Comparison of ENCODE assay signal across 8 cellular contexts in the genomic region with DNA sequence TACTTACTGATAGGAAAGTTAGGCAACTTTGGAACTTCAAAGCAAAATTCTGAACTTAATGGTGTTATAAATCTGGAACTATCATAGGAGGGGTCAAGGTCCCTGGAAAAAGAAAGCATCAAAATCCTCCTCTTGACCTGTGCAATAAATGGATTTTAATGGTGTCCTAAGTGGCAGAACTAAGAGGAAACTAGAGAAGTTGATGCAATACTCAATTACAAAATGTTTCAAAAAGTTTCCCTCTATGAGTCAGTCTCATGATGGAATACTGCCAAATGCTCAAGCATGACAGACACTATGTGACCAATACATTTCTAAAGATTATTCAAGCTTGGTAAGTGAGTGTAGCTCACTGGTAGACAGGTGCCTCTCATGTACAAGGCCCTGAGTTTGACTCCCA. TPM values are rescaled to one million over a fixed set of nuclear protein-coding genes. Genes with fewer than 3 reads are reported as not detected.
DNase-seq lines count a peak whose midpoint lies in the region; ATAC-seq and TF ChIP-seq lines count a peak whose summit lies in the region.

No MANE protein-coding gene starts in this region.

- no peaks in the 10 kb centered on the region for H3K27me3 ChIP-seq in Caco-2 (replicated peaks; ENCODE audit: control insufficient read depth, insufficient read depth, low read length)

- H3K36me3 ChIP-seq in Caco-2 (ENCODE audit: control insufficient read depth, insufficient read depth, low read length) = no peaks in the 10 kb centered on the region

- no peaks in the 10 kb centered on the region for H3K4me1 ChIP-seq in Caco-2

- no TSS peak for BruUV-seq in Caco-2 (replicated peaks; lab: Mats Ljungman, UMichigan)

- no peaks in the 10 kb centered on the region for H3K36me3 Mint-ChIP-seq in Caco-2 (ENCODE audit: insufficient read depth, unreplicated experiment)
- H3K36me3 Mint-ChIP-seq in activated CD4-positive, alpha-beta memory T cell treated with anti-CD3 and anti-CD28 coated beads, Interleukin-2, amount 10 ng/mL, durations not matched to agents 7 days and 5 days (ENCODE audit: low read depth) = no peaks in the 10 kb centered on the region

- H3K9me3 ChIP-seq in Caco-2 = peaks cover 3% of the 10 kb centered on the region; the same call in 1 of the 2 replicates

- H3K4me3 Mint-ChIP-seq in Caco-2 (ENCODE audit: unreplicated experiment) = no peak overlapping the region
- H3K4me3 Mint-ChIP-seq in activated CD4-positive, alpha-beta memory T cell treated with anti-CD3 and anti-CD28 coated beads, Interleukin-2, amount 10 ng/mL, durations not matched to agents 7 days and 5 days = no peak overlapping the region

- in situ Hi-C loops in Caki2 (cut with HindIII; ENCODE audit: low pct_unique_long_range_greater_than_20kb, low sequenced_read_pairs) = no loop called here

- H3K27ac Mint-ChIP-seq in Caco-2 (ENCODE audit: unreplicated experiment) = no peak overlapping the region
- H3K27ac Mint-ChIP-seq in activated CD4-positive, alpha-beta memory T cell treated with anti-CD3 and anti-CD28 coated beads, Interleukin-2, amount 10 ng/mL, durations not matched to agents 7 days and 5 days = no peak overlapping the region

- peaks cover 11% of the 10 kb centered on the region for H3K9me3 Mint-ChIP-seq in Caco-2 (ENCODE audit: unreplicated experiment)
- no peaks in the 10 kb centered on the region for H3K9me3 Mint-ChIP-seq in activated CD4-positive, alpha-beta memory T cell treated with anti-CD3 and anti-CD28 coated beads, Interleukin-2, amount 10 ng/mL, durations not matched to agents 7 days and 5 days

- H3K27me3 Mint-ChIP-seq in Caco-2 (ENCODE audit: insufficient read depth, unreplicated experiment) = peaks cover 3% of the 10 kb centered on the region
- peaks cover 5% of the 10 kb centered on the region for H3K27me3 Mint-ChIP-seq in activated CD4-positive, alpha-beta memory T cell treated with anti-CD3 and anti-CD28 coated beads, Interleukin-2, amount 10 ng/mL, durations not matched to agents 7 days and 5 days

- H3K4me1 Mint-ChIP-seq in Caco-2 (ENCODE audit: low read depth, unreplicated experiment) = no peaks in the 10 kb centered on the region
- no peaks in the 10 kb centered on the region for H3K4me1 Mint-ChIP-seq in activated CD4-positive, alpha-beta memory T cell treated with anti-CD3 and anti-CD28 coated beads, Interleukin-2, amount 10 ng/mL, durations not matched to agents 7 days and 5 days

- CTCF ChIA-PET in Caco-2 (lab: Charles Lee) = no interaction called here
- CTCF ChIA-PET in activated CD4-positive, alpha-beta memory T cell treated with anti-CD3 and anti-CD28 coated beads, Interleukin-2, amount 10 ng/mL, durations not matched to agents 7 days and 5 days (lab: Charles Lee) = no interaction called here

- peak; percentile 50 for ATAC-seq in GM21737 (IDR thresholded peaks at IDR 0.05; ENCODE audit: unreplicated experiment)

- TF ChIP-seq CTCF in Caco-2 (IDR thresholded peaks at IDR 0.05; ENCODE audit: insufficient read depth in 1 of 2, low read depth in 1 of 2, low read length in 1 of 2, severe bottlenecking in 1 of 2, unreplicated experiment in 1 of 2) = no peak

- POLR2A ChIA-PET in Caco-2 (lab: Charles Lee) = no interaction called here
- POLR2A ChIA-PET in activated CD4-positive, alpha-beta memory T cell treated with anti-CD3 and anti-CD28 coated beads, Interleukin-2, amount 10 ng/mL, durations not matched to agents 7 days and 5 days (lab: Charles Lee) = no interaction called here

- peak; percentile 57 for DNase-seq in Caki2 (ENCODE audit: low read depth)
- peak; percentile 93 for DNase-seq in NOMO-1 treated with DMSO at 0.1 percent for 48 hours (lab: John Stamatoyannopoulos, UW; ENCODE audit: unreplicated experiment)
- peak; percentile 81 for DNase-seq in glomerular visceral epithelial cell (ENCODE audit: extremely low spot score)
- no peak for DNase-seq in activated effector memory CD4-positive, alpha-beta T cell treated with anti-CD3 and anti-CD28 coated beads, Interleukin-2, amount 50 U/mL, for 16 hours
- DNase-seq in NCI-H1930 (lab: John Stamatoyannopoulos, UW) = no peak
- DNase-seq in Caco-2 = no peak
- no peak for DNase-seq in activated CD4-positive, alpha-beta memory T cell treated with anti-CD3 and anti-CD28 coated beads, Interleukin-2, amount 10 ng/mL, durations not matched to agents 7 days and 5 days

- intact Hi-C loops in Caco-2 (cut with micrococcal nuclease; ENCODE audit: unreplicated experiment) = loop anchor here (1.0 kb wide), 1 partner anchor 47 kb away; the partner anchor contains the start of gene ERGIC2

- H3K4me3 ChIP-seq in Caco-2 (ENCODE audit: low read depth, low read length) = no peak overlapping the region

RNA-seq across cellular contexts. Expression of gene ERGIC2, which starts 47.7 kb away (rescaled TPM):
- total RNA-seq in Caki2 (2014; rRNA removed; shearing (Covaris generic); ENCODE audit: low replicate concordance) = 26.6 and 118 TPM in 2 replicates
- 111 and 128 TPM in 2 replicates for total RNA-seq in Caco-2 (2022)
- 10 to 100 TPM; 77.8 to 85.1 TPM for total RNA-seq in activated CD4-positive, alpha-beta memory T cell treated with anti-CD3 and anti-CD28 coated beads, Interleukin-2, amount 10 ng/mL, durations not matched to agents 7 days and 5 days

Comparison
In these comparisons a context has a peak if more than half of its experiments do, and no peak if none do; other contexts are left out.
1. DNase-seq: peak in Caki2 (single experiment), NOMO-1 treated with DMSO at 0.1 percent for 48 hours (single experiment) and glomerular visceral epithelial cell (single experiment); none in activated effector memory CD4-positive, alpha-beta T cell treated with anti-CD3 and anti-CD28 coated beads, Interleukin-2, amount 50 U/mL, for 16 hours (single experiment), NCI-H1930 (0 of 2), Caco-2 (0 of 2) and activated CD4-positive, alpha-beta memory T cell treated with anti-CD3 and anti-CD28 coated beads, Interleukin-2, amount 10 ng/mL, durations not matched to agents 7 days and 5 days (single experiment).